In the genomic region with DNA sequence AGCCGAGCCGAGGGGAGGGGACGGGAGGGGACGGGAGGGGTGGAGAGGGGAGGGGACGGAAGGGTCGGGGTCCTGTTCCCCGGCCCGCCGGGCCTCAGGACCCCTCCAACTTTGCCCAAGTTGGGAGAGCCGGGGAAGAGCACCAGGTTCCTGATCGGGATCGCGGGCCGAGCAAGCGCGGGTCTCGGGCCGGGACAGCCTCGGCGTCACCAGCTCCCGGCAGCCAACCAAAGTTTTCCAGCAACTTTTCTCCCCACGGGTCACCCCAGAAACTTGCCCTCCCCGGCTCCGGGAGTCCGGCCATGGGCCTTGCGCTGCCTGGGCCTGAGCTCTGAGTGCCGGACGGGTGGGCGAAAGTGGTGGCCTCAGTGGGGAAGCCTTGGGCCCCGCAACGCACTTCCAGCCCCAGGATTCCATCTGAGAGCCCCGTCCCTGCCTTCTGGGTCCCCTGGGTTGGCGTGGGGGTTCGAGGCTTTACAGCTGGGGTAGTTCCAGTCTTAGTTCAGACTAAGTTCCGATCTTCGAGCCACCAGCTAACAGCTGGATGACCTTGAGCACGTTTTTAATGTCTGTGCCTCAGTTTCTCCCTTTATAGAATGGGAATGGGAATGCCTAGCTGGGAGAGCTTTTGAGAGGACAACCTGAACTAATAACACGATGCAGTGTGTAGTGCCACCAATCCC, we compare ENCODE assay signal across 1 cellular context.
TF ChIP-seq lines count a peak whose summit lies in the region.

No MANE protein-coding gene starts in this region.

TF ChIP-seq in HepG2, 621 proteins besides CTCF, POLR2A, EP300 and RAD21 (continued from another document):
- no peak for TF ChIP-seq RNF219 (CRISPR knock-in tag; IDR thresholded peaks at IDR 0.05)
- TF ChIP-seq ZNF343 (CRISPR knock-in tag; IDR thresholded peaks at IDR 0.05) = no peak
- TF ChIP-seq ZNF850 (CRISPR knock-in tag; conservative IDR thresholded peaks at IDR 0.05) = no peak
- TF ChIP-seq YEATS4 (CRISPR knock-in tag; IDR thresholded peaks at IDR 0.05; ENCODE audit: borderline replicate concordance) = no peak; the same call in 1 of the 2 replicates
- TF ChIP-seq ZNF143 (CRISPR knock-in tag; IDR thresholded peaks at IDR 0.05) = no peak
- TF ChIP-seq, protein P1, sequence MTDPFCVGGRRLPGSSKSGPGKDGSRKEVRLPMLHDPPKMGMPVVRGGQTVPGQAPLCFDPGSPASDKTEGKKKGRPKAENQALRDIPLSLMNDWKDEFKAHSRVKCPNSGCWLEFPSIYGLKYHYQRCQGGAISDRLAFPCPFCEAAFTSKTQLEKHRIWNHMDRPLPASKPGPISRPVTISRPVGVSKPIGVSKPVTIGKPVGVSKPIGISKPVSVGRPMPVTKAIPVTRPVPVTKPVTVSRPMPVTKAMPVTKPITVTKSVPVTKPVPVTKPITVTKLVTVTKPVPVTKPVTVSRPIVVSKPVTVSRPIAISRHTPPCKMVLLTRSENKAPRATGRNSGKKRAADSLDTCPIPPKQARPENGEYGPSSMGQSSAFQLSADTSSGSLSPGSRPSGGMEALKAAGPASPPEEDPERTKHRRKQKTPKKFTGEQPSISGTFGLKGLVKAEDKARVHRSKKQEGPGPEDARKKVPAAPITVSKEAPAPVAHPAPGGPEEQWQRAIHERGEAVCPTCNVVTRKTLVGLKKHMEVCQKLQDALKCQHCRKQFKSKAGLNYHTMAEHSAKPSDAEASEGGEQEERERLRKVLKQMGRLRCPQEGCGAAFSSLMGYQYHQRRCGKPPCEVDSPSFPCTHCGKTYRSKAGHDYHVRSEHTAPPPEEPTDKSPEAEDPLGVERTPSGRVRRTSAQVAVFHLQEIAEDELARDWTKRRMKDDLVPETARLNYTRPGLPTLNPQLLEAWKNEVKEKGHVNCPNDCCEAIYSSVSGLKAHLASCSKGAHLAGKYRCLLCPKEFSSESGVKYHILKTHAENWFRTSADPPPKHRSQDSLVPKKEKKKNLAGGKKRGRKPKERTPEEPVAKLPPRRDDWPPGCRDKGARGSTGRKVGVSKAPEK (CRISPR knock-in tag; IDR thresholded peaks at IDR 0.05; ENCODE audit: borderline replicate concordance) = no peak
- TF ChIP-seq FOXJ3 (CRISPR knock-in tag; IDR thresholded peaks at IDR 0.05; ENCODE audit: borderline replicate concordance) = no peak
- no peak for TF ChIP-seq ISL2 (CRISPR knock-in tag; IDR thresholded peaks at IDR 0.05)
- no peak for TF ChIP-seq FIP1L1 (IDR thresholded peaks at IDR 0.05; ENCODE audit: borderline replicate concordance, insufficient read depth, low read depth, low read length)
- TF ChIP-seq ZSCAN20 (CRISPR knock-in tag; IDR thresholded peaks at IDR 0.05; ENCODE audit: borderline replicate concordance) = no peak
- TF ChIP-seq CSRNP2 (CRISPR knock-in tag; conservative IDR thresholded peaks at IDR 0.05; ENCODE audit: low read depth) = no peak
- TF ChIP-seq TAF15 (IDR thresholded peaks at IDR 0.05; ENCODE audit: low read depth, low read length, poor library complexity, severe bottlenecking) = no peak
- no peak for TF ChIP-seq ZNF768 (CRISPR knock-in tag; IDR thresholded peaks at IDR 0.05)
- no peak for TF ChIP-seq KAT2B (IDR thresholded peaks at IDR 0.05; ENCODE audit: borderline replicate concordance, low read depth, low read length)
- peak; percentile 60; the same call in 1 of the 2 replicates for TF ChIP-seq HOXA7 (CRISPR knock-in tag; IDR thresholded peaks at IDR 0.05)
- no peak for TF ChIP-seq ZNF460 (CRISPR knock-in tag; IDR thresholded peaks at IDR 0.05; ENCODE audit: borderline replicate concordance)
- TF ChIP-seq SPEN (CRISPR knock-in tag; IDR thresholded peaks at IDR 0.05; ENCODE audit: low read depth) = no peak
- TF ChIP-seq GPN1 (CRISPR knock-in tag; IDR thresholded peaks at IDR 0.05; ENCODE audit: borderline replicate concordance) = no peak
- TF ChIP-seq, protein P2, sequence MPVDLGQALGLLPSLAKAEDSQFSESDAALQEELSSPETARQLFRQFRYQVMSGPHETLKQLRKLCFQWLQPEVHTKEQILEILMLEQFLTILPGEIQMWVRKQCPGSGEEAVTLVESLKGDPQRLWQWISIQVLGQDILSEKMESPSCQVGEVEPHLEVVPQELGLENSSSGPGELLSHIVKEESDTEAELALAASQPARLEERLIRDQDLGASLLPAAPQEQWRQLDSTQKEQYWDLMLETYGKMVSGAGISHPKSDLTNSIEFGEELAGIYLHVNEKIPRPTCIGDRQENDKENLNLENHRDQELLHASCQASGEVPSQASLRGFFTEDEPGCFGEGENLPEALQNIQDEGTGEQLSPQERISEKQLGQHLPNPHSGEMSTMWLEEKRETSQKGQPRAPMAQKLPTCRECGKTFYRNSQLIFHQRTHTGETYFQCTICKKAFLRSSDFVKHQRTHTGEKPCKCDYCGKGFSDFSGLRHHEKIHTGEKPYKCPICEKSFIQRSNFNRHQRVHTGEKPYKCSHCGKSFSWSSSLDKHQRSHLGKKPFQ (CRISPR knock-in tag; IDR thresholded peaks at IDR 0.05; ENCODE audit: insufficient replicate concordance) = no peak
